In the genomic region with DNA sequence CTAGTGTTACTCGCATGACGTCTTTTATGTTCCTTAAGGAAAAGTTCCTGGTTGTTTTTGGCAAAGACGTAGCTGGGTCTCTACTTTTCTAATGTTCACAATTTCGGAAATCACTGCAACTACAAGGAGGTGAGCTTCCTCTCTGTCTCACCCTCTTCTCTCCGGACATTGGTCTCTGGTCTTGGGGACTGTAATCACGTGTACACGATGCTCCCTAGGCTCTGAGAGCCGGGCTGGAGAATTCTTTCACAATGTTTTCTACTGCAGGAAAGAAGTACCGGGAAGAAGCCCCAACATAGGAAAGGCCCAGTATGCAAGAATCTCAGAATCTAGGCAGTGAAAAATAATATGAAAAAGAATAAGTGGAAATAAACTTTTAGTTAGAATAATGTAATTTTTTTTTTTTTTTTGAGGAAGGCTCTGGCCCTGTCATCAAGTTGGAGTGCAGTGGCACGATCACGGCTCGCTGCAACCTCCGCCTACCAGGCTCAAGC, we compare ENCODE assay signal across 8 cellular contexts. TPM values are rescaled to one million over a fixed set of nuclear protein-coding genes. Genes with fewer than 3 reads are reported as not detected.
A peak's percentile ranks its signal among the peaks of the same experiment; 100 is the strongest.
DNase-seq lines count a peak whose midpoint lies in the region; ATAC-seq and TF ChIP-seq lines count a peak whose summit lies in the region.

No MANE protein-coding gene starts in this region.

- H3K4me3 ChIP-seq in GM06990 (replicated peaks; ENCODE audit: low read depth, low read length), result peak overlapping the region; percentile 33; the same call in 1 of the 2 replicates
- peak overlapping the region; percentile 31 for H3K4me3 ChIP-seq in astrocyte of the spinal cord (ENCODE audit: low read depth, low read length)

- no peaks in the 10 kb centered on the region for H3K36me3 ChIP-seq in GM06990 (ENCODE audit: control insufficient read depth, insufficient read depth, low read length)

- TF ChIP-seq CTCF in GM06990 (IDR thresholded peaks at IDR 0.05; ENCODE audit: insufficient read depth, low read length, poor library complexity, severe bottlenecking) (no peak), astrocyte of the spinal cord (IDR thresholded peaks at IDR 0.05; ENCODE audit: low read depth, low read length) (no peak)

- in situ Hi-C loops in astrocyte of the spinal cord (cut with HindIII; ENCODE audit: low sequenced_read_pairs), result no loop called here

- DNase-seq in GM06990 (ENCODE audit: extremely low read depth, insufficient read length) (no peak), NCI-H2227 (lab: John Stamatoyannopoulos, UW; ENCODE audit: unreplicated experiment) (peak; percentile 56), astrocyte of the spinal cord (ENCODE audit: low read depth, low spot score) (no peak), myocyte (ENCODE audit: low read depth) (peak; percentile 22)
- DNase-seq in stimulated activated CD4-positive, alpha-beta T cell treated with anti-CD3 and anti-CD28 coated beads, Interleukin-12 subunit alpha, Interleukin-12 subunit beta, amount 100 ng/mL, for 4 hours, result no peak

- ATAC-seq in esophagus mucosa (no peak), GM18505 (IDR thresholded peaks at IDR 0.05; ENCODE audit: unreplicated experiment) (no peak), HG02588 (IDR thresholded peaks at IDR 0.05; ENCODE audit: unreplicated experiment) (no peak)

- TF ChIP-seq POLR2A in GM18505 (IDR thresholded peaks at IDR 0.05; ENCODE audit: borderline replicate concordance, extremely low read depth, insufficient read depth, insufficient read length), result no peak

- H3K27me3 ChIP-seq in GM06990 (replicated peaks; ENCODE audit: control insufficient read depth, insufficient read depth, low read length), result no peaks in the 10 kb centered on the region

RNA-seq across cellular contexts. Expression of a gene that starts 13.5 kb away (rescaled TPM):
- 184 and 334 TPM in 2 replicates for total RNA-seq in myocyte
- 35.7 TPM for polyA plus RNA-seq in myocyte (2012)
- total RNA-seq in esophagus mucosa, result not detected

RNA-seq across cellular contexts. Expression of a gene that starts 38.6 kb away (rescaled TPM):
- total RNA-seq in myocyte (260 and 398 TPM in 2 replicates), esophagus mucosa (77.7 TPM)
- polyA plus RNA-seq in myocyte (2012), result 233 TPM

Comparison
In these comparisons a context has a peak if more than half of its experiments do, and no peak if none do; other contexts are left out.
1. DNase-seq: peak in NCI-H2227 (single experiment) and myocyte (single experiment); none in GM06990 (single experiment), astrocyte of the spinal cord (single experiment) and stimulated activated CD4-positive, alpha-beta T cell treated with anti-CD3 and anti-CD28 coated beads, Interleukin-12 subunit alpha, Interleukin-12 subunit beta, amount 100 ng/mL, for 4 hours (single experiment).
2. RNA of a gene that starts 13.5 kb away (total RNA-seq): 184 to 334 TPM in myocyte; not detected in esophagus mucosa (single experiment); every median in the first group is over 100 times any median in the second.